Comparison of ENCODE assay signal across 9 cellular contexts in the genomic region with DNA sequence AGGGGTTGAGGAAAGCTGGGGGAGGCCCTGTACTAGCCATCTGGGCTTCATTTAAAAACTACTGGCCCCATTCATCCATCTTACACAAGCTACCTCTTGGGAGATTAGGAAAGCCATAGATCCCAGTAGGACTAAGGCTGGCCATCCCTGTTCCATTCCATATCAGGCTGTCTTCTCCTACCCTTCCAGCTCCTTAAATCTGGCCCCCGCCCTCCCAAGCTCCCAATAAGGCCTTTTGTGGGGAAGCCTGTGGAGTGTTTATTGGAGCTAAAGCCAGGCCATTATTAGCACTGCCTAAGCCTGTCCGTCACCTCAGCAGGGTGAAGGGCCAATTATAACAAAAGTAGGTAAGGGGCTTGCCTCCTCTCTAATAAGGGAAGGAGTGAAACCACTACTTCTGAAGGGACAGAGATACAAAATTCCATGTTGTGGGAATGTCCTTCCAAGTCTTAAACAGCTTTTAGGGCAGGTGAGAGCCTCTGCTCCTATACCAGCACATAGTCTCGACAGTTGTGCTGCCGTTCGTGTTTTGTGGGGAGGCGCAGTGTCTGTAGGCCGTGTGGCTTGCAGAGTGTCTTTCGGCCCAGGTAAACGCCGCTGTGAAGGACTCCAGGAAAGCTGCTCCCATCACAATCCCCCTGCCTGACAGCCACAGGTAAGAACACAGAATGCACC. TPM values are rescaled to one million over a fixed set of nuclear protein-coding genes. Genes with fewer than 3 reads are reported as not detected.
DNase-seq lines count a peak whose midpoint lies in the region; ATAC-seq, FAIRE-seq and TF ChIP-seq lines count a peak whose summit lies in the region.
"Had no signal": no experiment of that assay in that cellular context is flagged by ENCODE, and none has a peak within 500 bp of the region (broad histone marks: within the 10 kb centered on the region; RNA-seq: fewer than 3 reads in every experiment).

No MANE protein-coding gene starts in this region.

- H3K27me3 ChIP-seq in right atrium auricular region = no peaks in the 10 kb centered on the region
- no peaks in the 10 kb centered on the region for H3K27me3 ChIP-seq in K562 (ENCODE audit: control insufficient read depth in 2 of 2, insufficient read depth in 2 of 2, low read length in 2 of 2)
- H3K27me3 ChIP-seq in muscle layer of colon (ENCODE audit: control insufficient read depth in 1 of 2, insufficient read depth in 2 of 2, low read length in 2 of 2) = no peaks in the 10 kb centered on the region
- H3K27me3 ChIP-seq in uterus = no peaks in the 10 kb centered on the region

- H2AFZ ChIP-seq in K562 (ENCODE audit: low read depth, low read length) = no peak overlapping the region

- POLR2A ChIA-PET in K562 (lab: Yijun Ruan, JAX) = interaction anchor here (0.5 to 8.9 kb wide), 17 partner anchors 8 to 267 kb away, joined by 3 to 124 read pairs (median 8); partner anchors contain the start of genes CNPY2, ESYT1, MYL6B and PA2G4

- H3K4me3 ChIP-seq in right atrium auricular region (peak overlapping the region; percentile 69 to 92), K562 (no peak overlapping the region), muscle layer of colon (ENCODE audit: low read depth in 1 of 2, low read length in 2 of 2) (peak overlapping the region; percentile 86 to 99), uterus (no peak overlapping the region)

- TF ChIP-seq EP300 in K562 (IDR thresholded peaks at IDR 0.05; ENCODE audit: low read length) = no peak

- CTCF ChIA-PET in K562 (lab: Yijun Ruan, JAX; ENCODE audit: low intra/inter-chr PET ratio) = no interaction called here

- H3K27ac ChIP-seq in right atrium auricular region (peak overlapping the region; percentile 96 to 99), K562 (ENCODE audit: extremely low read depth, low read depth, low read length) (no peak overlapping the region), muscle layer of colon (ENCODE audit: low read depth, low read length) (peak overlapping the region; percentile 93), uterus (peak overlapping the region; percentile 99)

- DNase-seq in right atrium auricular region (ENCODE audit: low spot score) (no peak), Right ventricle myocardium inferior (ENCODE audit: missing footprints) (no peak), K562 (ENCODE audit: extremely low read depth in 1 of 4, low spot score in 3 of 4) (no peak), uterus (no peak), DMS153 (lab: John Stamatoyannopoulos, UW) (no peak), NCI-H69 (lab: John Stamatoyannopoulos, UW) (no peak)
- DNase-seq: NCI-H1048 had no signal

- TF ChIP-seq CTCF in right atrium auricular region (IDR thresholded peaks at IDR 0.05) = no peak
- TF ChIP-seq CTCF in K562 (IDR thresholded peaks at IDR 0.05 in 2 of 3, conservative IDR thresholded peaks at IDR 0.05 in 1 of 3; ENCODE audit: insufficient read depth in 2 of 3, low read depth in 1 of 3, low read length in 3 of 3) = no peak
- TF ChIP-seq CTCF in uterus (IDR thresholded peaks at IDR 0.05) = no peak

- H3K9me3 ChIP-seq in right atrium auricular region (no peaks in the 10 kb centered on the region), K562 (replicated peaks; ENCODE audit: control insufficient read depth, insufficient read depth, low read depth, low read length) (no peaks in the 10 kb centered on the region), muscle layer of colon (ENCODE audit: low read length) (no peaks in the 10 kb centered on the region), uterus (no peaks in the 10 kb centered on the region)

- BruUV-seq in K562 (replicated peaks; lab: Mats Ljungman, UMichigan) = no TSS peak

- in situ Hi-C loops in K562 (cut with MboI) = no loop called here

- FAIRE-seq in K562 (lab: Jason Lieb, UNC) = no peak

- 84% methylated on average over 10 of the region's 10 CpGs for WGBS in K562 (ENCODE audit: insufficient coverage, low coverage, missing lambda C conversion rate)

- H4K20me1 ChIP-seq in K562 (replicated peaks; ENCODE audit: control insufficient read depth, insufficient read depth, low read length) = peaks cover 34% of the 10 kb centered on the region; the same call in 1 of the 2 replicates

- intact Hi-C loops in Right ventricle myocardium inferior (cut with DNase I) (no loop called here), K562 (cut with micrococcal nuclease) (no loop called here), uterus (cut with DNase I; ENCODE audit: low total_unique reads) (loop anchor here (5.0 kb wide), 1 partner anchor 35 kb away; the partner anchor contains the start of gene ESYT1)

- H3K36me3 ChIP-seq in right atrium auricular region (peaks cover 75% of the 10 kb centered on the region), K562 (ENCODE audit: control insufficient read depth, insufficient read depth, low read length) (peaks cover 77% of the 10 kb centered on the region), muscle layer of colon (ENCODE audit: insufficient read depth, low read length) (peaks cover 60% of the 10 kb centered on the region), uterus (no peaks in the 10 kb centered on the region)

- no peak for ATAC-seq in Right ventricle myocardium inferior
- no peak for ATAC-seq in K562
- ATAC-seq in GM21447 (IDR thresholded peaks at IDR 0.05; ENCODE audit: unreplicated experiment) = no peak

- H3K9ac ChIP-seq in K562 (ENCODE audit: insufficient read depth in 1 of 2, low read depth in 2 of 2, low read length in 2 of 2) = no peak overlapping the region
- peak overlapping the region; percentile 100 for H3K9ac ChIP-seq in muscle layer of colon (ENCODE audit: low read length)

- H3K79me2 ChIP-seq in K562 (ENCODE audit: control insufficient read depth, insufficient read depth, low read length) = peaks cover 40% of the 10 kb centered on the region

- no peak overlapping the region for H3K4me2 ChIP-seq in K562 (ENCODE audit: insufficient read depth, low read length)

- no peak for TF ChIP-seq POLR2A in K562 (conservative IDR thresholded peaks at IDR 0.05)
- TF ChIP-seq POLR2A in uterus (IDR thresholded peaks at IDR 0.05) = no peak

- H3K4me1 ChIP-seq in right atrium auricular region (peaks cover 0 to 40% of the 10 kb centered on the region in 2 donors), K562 (replicated peaks in 1 of 2; ENCODE audit: control insufficient read depth in 2 of 2, insufficient read depth in 2 of 2, low read length in 2 of 2) (peaks cover 16 to 27% of the 10 kb centered on the region in 2 experiments; a peak in 4 of 5 replicates), muscle layer of colon (ENCODE audit: insufficient read depth, low read length) (peaks cover 36% of the 10 kb centered on the region), uterus (peaks cover 0 to 16% of the 10 kb centered on the region in 2 donors)

- peaks cover 3% of the 10 kb centered on the region for H3K9me1 ChIP-seq in K562 (ENCODE audit: control insufficient read depth, insufficient read depth, low read length)

- TF ChIP-seq RAD21 in K562 (CRISPR knock-in tag; conservative IDR thresholded peaks at IDR 0.05 in 1 of 2, IDR thresholded peaks at IDR 0.05 in 1 of 2) = no peak

RNA-seq across cellular contexts. Expression of gene MYL6, which starts 3.7 kb away (rescaled TPM):
- total RNA-seq in right atrium auricular region = 1,000 to 10,000 TPM in 1 of 2 donors, 100 to 1,000 TPM in 1; 567 to 1,179 TPM
- 673 TPM for total RNA-seq in Right ventricle myocardium inferior
- total RNA-seq in K562 (2011; cell fraction: chromatin; rRNA removed; ENCODE audit: low replicate concordance) = 310 and 505 TPM in 2 replicates
- 376 and 393 TPM in 2 replicates for total RNA-seq in K562 (2011; cell fraction: nucleolus; rRNA removed)
- 418 and 429 TPM in 2 replicates for total RNA-seq in K562 (2011; cell fraction: nucleoplasm; rRNA removed)
- total RNA-seq in K562 (2014; rRNA removed) = 732 and 768 TPM in 2 replicates
- 816 and 934 TPM in 2 replicates for total RNA-seq in K562 (2014; rRNA removed; fragmentation: Illumina TruSeq; extraction: Trizol)
- 939 and 958 TPM in 2 replicates for total RNA-seq in K562 (2015; rRNA removed; fragmentation: Illumina TruSeq; extraction: Trizol)
- 535 and 557 TPM in 2 replicates for total RNA-seq in K562 (2021)
- 1,427 and 1,548 TPM in 2 replicates for polyA plus RNA-seq in K562 (2011; rRNA removed)
- polyA plus RNA-seq in K562 (2011; cell fraction: cytosol; rRNA removed) = 926 and 1,517 TPM in 2 replicates
- 539 and 809 TPM in 2 replicates for polyA plus RNA-seq in K562 (2011; cell fraction: nucleus; rRNA removed)
- polyA plus RNA-seq in K562 (2012) = 904 and 962 TPM in 2 replicates
- polyA plus RNA-seq in K562 (2014; fragmentation: Illumina TruSeq; extraction: Trizol) = 745 and 824 TPM in 2 replicates
- 1,000 to 10,000 TPM; 1,377 to 1,664 TPM for polyA plus RNA-seq in K562 (2014; fragmentation: Nextera tagmentation; extraction: Ambion mirVana)
- 954 and 1,028 TPM in 2 replicates for polyA plus RNA-seq in K562 (2014; rRNA removed)
- 374 and 408 TPM in 2 replicates for polyA minus RNA-seq in K562 (2011; rRNA and poly(A)+ RNA removed)
- 157 and 158 TPM in 2 replicates for polyA minus RNA-seq in K562 (2011; cell fraction: cytosol; rRNA and poly(A)+ RNA removed)
- 136 and 283 TPM in 2 replicates for polyA minus RNA-seq in K562 (2011; cell fraction: nucleus; rRNA and poly(A)+ RNA removed)
- 1,000 to 10,000 TPM; 1,103 to 4,858 (median 2,577) TPM for total RNA-seq in uterus

RNA-seq across cellular contexts. Expression of gene MYL6B, which starts 9.4 kb away (rescaled TPM):
- 10 to 100 TPM; 36.1 to 55.1 TPM for total RNA-seq in right atrium auricular region
- 45.8 TPM for total RNA-seq in Right ventricle myocardium inferior
- 35.1 and 55.9 TPM in 2 replicates for total RNA-seq in K562 (2011; cell fraction: chromatin; rRNA removed; ENCODE audit: low replicate concordance)
- total RNA-seq in K562 (2011; cell fraction: nucleolus; rRNA removed) = 41.3 and 44.7 TPM in 2 replicates
- total RNA-seq in K562 (2011; cell fraction: nucleoplasm; rRNA removed) = 39.9 and 49.7 TPM in 2 replicates
- total RNA-seq in K562 (2014; rRNA removed) = 67.3 and 70.7 TPM in 2 replicates
- 32.9 and 42.8 TPM in 2 replicates for total RNA-seq in K562 (2014; rRNA removed; fragmentation: Illumina TruSeq; extraction: Trizol)
- total RNA-seq in K562 (2015; rRNA removed; fragmentation: Illumina TruSeq; extraction: Trizol) = 65.2 and 69.4 TPM in 2 replicates
- 77.3 and 95.4 TPM in 2 replicates for total RNA-seq in K562 (2021)
- 65.7 and 66.5 TPM in 2 replicates for polyA plus RNA-seq in K562 (2011; rRNA removed)
- polyA plus RNA-seq in K562 (2011; cell fraction: cytosol; rRNA removed) = 64.6 and 71.6 TPM in 2 replicates
- 40.3 and 43.8 TPM in 2 replicates for polyA plus RNA-seq in K562 (2011; cell fraction: nucleus; rRNA removed)
- 67.7 and 86.1 TPM in 2 replicates for polyA plus RNA-seq in K562 (2012)
- 55.7 and 65.2 TPM in 2 replicates for polyA plus RNA-seq in K562 (2014; fragmentation: Illumina TruSeq; extraction: Trizol)
- 10 to 100 TPM; 48.2 to 68.6 TPM for polyA plus RNA-seq in K562 (2014; fragmentation: Nextera tagmentation; extraction: Ambion mirVana)
- polyA plus RNA-seq in K562 (2014; rRNA removed) = 69.7 and 75.5 TPM in 2 replicates
- 29.8 and 36.9 TPM in 2 replicates for polyA minus RNA-seq in K562 (2011; rRNA and poly(A)+ RNA removed)
- 14.5 and 23.7 TPM in 2 replicates for polyA minus RNA-seq in K562 (2011; cell fraction: cytosol; rRNA and poly(A)+ RNA removed)
- 14.0 and 19.5 TPM in 2 replicates for polyA minus RNA-seq in K562 (2011; cell fraction: nucleus; rRNA and poly(A)+ RNA removed)
- total RNA-seq in uterus = 10 to 100 TPM in 3 of 4 donors, 1 to 10 TPM in 1; 6.7 to 57.5 (median 27.0) TPM

RNA-seq across cellular contexts. Expression of gene SMARCC2, which starts 27.5 kb away (rescaled TPM):
- total RNA-seq in right atrium auricular region = 10 to 100 TPM; 45.0 to 70.2 TPM
- 68.8 TPM for total RNA-seq in Right ventricle myocardium inferior
- 585 and 631 TPM in 2 replicates for total RNA-seq in K562 (2011; cell fraction: chromatin; rRNA removed; ENCODE audit: low replicate concordance)
- total RNA-seq in K562 (2011; cell fraction: nucleolus; rRNA removed) = 245 and 259 TPM in 2 replicates
- 295 and 306 TPM in 2 replicates for total RNA-seq in K562 (2011; cell fraction: nucleoplasm; rRNA removed)
- total RNA-seq in K562 (2014; rRNA removed) = 30.8 and 32.4 TPM in 2 replicates
- 36.6 and 41.1 TPM in 2 replicates for total RNA-seq in K562 (2014; rRNA removed; fragmentation: Illumina TruSeq; extraction: Trizol)
- 35.0 and 35.9 TPM in 2 replicates for total RNA-seq in K562 (2015; rRNA removed; fragmentation: Illumina TruSeq; extraction: Trizol)
- total RNA-seq in K562 (2021) = 70.2 and 86.0 TPM in 2 replicates
- 45.1 and 64.6 TPM in 2 replicates for polyA plus RNA-seq in K562 (2011; rRNA removed)
- 21.5 and 23.9 TPM in 2 replicates for polyA plus RNA-seq in K562 (2011; cell fraction: cytosol; rRNA removed)
- polyA plus RNA-seq in K562 (2011; cell fraction: nucleus; rRNA removed) = 217 and 238 TPM in 2 replicates
- 80.2 and 85.8 TPM in 2 replicates for polyA plus RNA-seq in K562 (2012)
- 75.9 and 84.8 TPM in 2 replicates for polyA plus RNA-seq in K562 (2014; fragmentation: Illumina TruSeq; extraction: Trizol)
- polyA plus RNA-seq in K562 (2014; fragmentation: Nextera tagmentation; extraction: Ambion mirVana) = 10 to 100 TPM; 11.9 to 29.1 TPM
- 49.8 and 54.0 TPM in 2 replicates for polyA plus RNA-seq in K562 (2014; rRNA removed)
- 86.2 and 108 TPM in 2 replicates for polyA minus RNA-seq in K562 (2011; rRNA and poly(A)+ RNA removed)
- 50.7 and 61.7 TPM in 2 replicates for polyA minus RNA-seq in K562 (2011; cell fraction: cytosol; rRNA and poly(A)+ RNA removed)
- 101 and 155 TPM in 2 replicates for polyA minus RNA-seq in K562 (2011; cell fraction: nucleus; rRNA and poly(A)+ RNA removed)
- total RNA-seq in uterus = 100 to 1,000 TPM in 1 of 4 donors, 10 to 100 TPM in 3; 63.2 to 214 (median 81.0) TPM

RNA-seq across cellular contexts. Expression of gene ESYT1, which starts 33.7 kb away (rescaled TPM):
- total RNA-seq in right atrium auricular region = 10 to 100 TPM; 25.4 to 74.0 TPM
- total RNA-seq in Right ventricle myocardium inferior = 33.6 TPM
- 495 and 946 TPM in 2 replicates for total RNA-seq in K562 (2011; cell fraction: chromatin; rRNA removed; ENCODE audit: low replicate concordance)
- 651 and 665 TPM in 2 replicates for total RNA-seq in K562 (2011; cell fraction: nucleolus; rRNA removed)
- 590 and 653 TPM in 2 replicates for total RNA-seq in K562 (2011; cell fraction: nucleoplasm; rRNA removed)
- 176 and 237 TPM in 2 replicates for total RNA-seq in K562 (2014; rRNA removed)
- 113 and 132 TPM in 2 replicates for total RNA-seq in K562 (2014; rRNA removed; fragmentation: Illumina TruSeq; extraction: Trizol)
- 132 and 133 TPM in 2 replicates for total RNA-seq in K562 (2015; rRNA removed; fragmentation: Illumina TruSeq; extraction: Trizol)
- total RNA-seq in K562 (2021) = 237 and 251 TPM in 2 replicates
- 164 and 228 TPM in 2 replicates for polyA plus RNA-seq in K562 (2011; rRNA removed)
- 207 and 344 TPM in 2 replicates for polyA plus RNA-seq in K562 (2011; cell fraction: cytosol; rRNA removed)
- polyA plus RNA-seq in K562 (2011; cell fraction: nucleus; rRNA removed) = 429 and 469 TPM in 2 replicates
- 168 and 357 TPM in 2 replicates for polyA plus RNA-seq in K562 (2012)
- polyA plus RNA-seq in K562 (2014; fragmentation: Illumina TruSeq; extraction: Trizol) = 396 and 420 TPM in 2 replicates
- polyA plus RNA-seq in K562 (2014; fragmentation: Nextera tagmentation; extraction: Ambion mirVana) = 100 to 1,000 TPM; 156 to 194 TPM
- polyA plus RNA-seq in K562 (2014; rRNA removed) = 146 and 160 TPM in 2 replicates
- polyA minus RNA-seq in K562 (2011; rRNA and poly(A)+ RNA removed) = 245 and 274 TPM in 2 replicates
- polyA minus RNA-seq in K562 (2011; cell fraction: cytosol; rRNA and poly(A)+ RNA removed) = 212 and 259 TPM in 2 replicates
- polyA minus RNA-seq in K562 (2011; cell fraction: nucleus; rRNA and poly(A)+ RNA removed) = 126 and 169 TPM in 2 replicates
- 100 to 1,000 TPM in 3 of 4 donors, 10 to 100 TPM in 1; 98.4 to 203 (median 134) TPM for total RNA-seq in uterus

RNA-seq across cellular contexts. Expression of gene ZC3H10, which starts 43.7 kb away (rescaled TPM):
- total RNA-seq in right atrium auricular region (1 to 10 TPM; 2.1 to 2.9 TPM), Right ventricle myocardium inferior (7.3 TPM), K562 (2014; rRNA removed) (2.2 and 2.3 TPM in 2 replicates), K562 (2014; rRNA removed; fragmentation: Illumina TruSeq; extraction: Trizol) (2.4 and 2.7 TPM in 2 replicates), K562 (2015; rRNA removed; fragmentation: Illumina TruSeq; extraction: Trizol) (3.0 and 3.8 TPM in 2 replicates), K562 (2021) (3.3 and 4.1 TPM in 2 replicates), uterus (1 to 10 TPM; 1.3 to 9.8 (median 4.2) TPM)
- 9.2 and 15.6 TPM in 2 replicates for total RNA-seq in K562 (2011; cell fraction: chromatin; rRNA removed; ENCODE audit: low replicate concordance)
- total RNA-seq in K562 (2011; cell fraction: nucleolus; rRNA removed) = 12.5 and 14.0 TPM in 2 replicates
- total RNA-seq in K562 (2011; cell fraction: nucleoplasm; rRNA removed) = 16.0 and 23.7 TPM in 2 replicates
- polyA plus RNA-seq in K562 (2011; rRNA removed) (1.0 and 1.1 TPM in 2 replicates), K562 (2014; fragmentation: Illumina TruSeq; extraction: Trizol) (1.6 and 1.9 TPM in 2 replicates), K562 (2014; fragmentation: Nextera tagmentation; extraction: Ambion mirVana) (under 1 TPM; 0.31 to 0.46 TPM), K562 (2014; rRNA removed) (1.4 and 1.7 TPM in 2 replicates)
- polyA plus RNA-seq in K562 (2011; cell fraction: cytosol; rRNA removed) = 1.1 and 1.5 TPM in 2 replicates
- 3.3 and 4.3 TPM in 2 replicates for polyA plus RNA-seq in K562 (2011; cell fraction: nucleus; rRNA removed)
- 1.9 and 2.8 TPM in 2 replicates for polyA plus RNA-seq in K562 (2012)
- polyA minus RNA-seq in K562 (2011; rRNA and poly(A)+ RNA removed) = 5.3 and 6.2 TPM in 2 replicates
- polyA minus RNA-seq in K562 (2011; cell fraction: cytosol; rRNA and poly(A)+ RNA removed) = 0.95 and 1.5 TPM in 2 replicates
- polyA minus RNA-seq in K562 (2011; cell fraction: nucleus; rRNA and poly(A)+ RNA removed) = 9.2 and 17.8 TPM in 2 replicates

Comparison
In these comparisons a context has a peak if more than half of its experiments do, and no peak if none do; other contexts are left out.
1. H3K4me3 ChIP-seq: peak in right atrium auricular region (2 of 2) and muscle layer of colon (2 of 2); none in K562 (single experiment) and uterus (0 of 2).